Comparison of ENCODE assay signal across 19 cellular contexts in genomic region chr18:22469061-22469689, GRCh38. TPM values are rescaled to one million over a fixed set of nuclear protein-coding genes. Genes with fewer than 3 reads are reported as not detected.
DNase-seq lines count a peak whose midpoint lies in the region; ATAC-seq and TF ChIP-seq lines count a peak whose summit lies in the region.
"Had no signal": no experiment of that assay in that cellular context is flagged by ENCODE, and none has a peak within 500 bp of the region (broad histone marks: within the 10 kb centered on the region; RNA-seq: fewer than 3 reads in every experiment).

No MANE protein-coding gene starts in this region.

- no peak for DNase-seq in HFFc6
- DNase-seq in amniotic epithelial cell (ENCODE audit: low read depth), result peak; percentile 71
- DNase-seq in fibroblast of pulmonary artery (ENCODE audit: low read depth), result peak; percentile 61
- no peak for DNase-seq in osteocyte (ENCODE audit: extremely low spot score, unreplicated experiment)
- no peak for DNase-seq in 8988T
- no peak for DNase-seq in RKO (ENCODE audit: low spot score)
- no peak for DNase-seq in mucosa of descending colon
- no peak for DNase-seq in lower lobe of right lung
- DNase-seq: activated CD8-positive, alpha-beta memory T cell treated with anti-CD3 and anti-CD28 coated beads, Interleukin-2, amount 10 ng/mL, durations not matched to agents 7 days and 5 days; H9; left lung; NCI-H1417; NCI-H524 treated with DMSO at 0.1 percent for 48 hours; SHP77; stimulated activated CD4-positive, alpha-beta T cell treated with anti-CD3 and anti-CD28 coated beads, Interleukin-12 subunit alpha, Interleukin-12 subunit beta, amount 100 ng/mL, for 4 hours had no signal

- intact Hi-C loops in mucosa of descending colon (cut with DNase I, micrococcal nuclease) (no loop called here), lower lobe of right lung (cut with DNase I) (no loop called here)

- H3K4me1 Mint-ChIP-seq in HFFc6 (ENCODE audit: low read depth) (peaks cover 85% of the 10 kb centered on the region), osteocyte (ENCODE audit: unreplicated experiment) (peaks cover 70% of the 10 kb centered on the region)
- H3K4me1 Mint-ChIP-seq: B cell had no signal

- H3K36me3 ChIP-seq in mucosa of descending colon (ENCODE audit: low read depth) (no peaks in the 10 kb centered on the region), lower lobe of right lung (no peaks in the 10 kb centered on the region)
- H3K36me3 ChIP-seq: left lung had no signal

- no peaks in the 10 kb centered on the region for H3K9me3 ChIP-seq in mucosa of descending colon
- no peaks in the 10 kb centered on the region for H3K9me3 ChIP-seq in lower lobe of right lung
- H3K9me3 ChIP-seq: left lung had no signal

- no peaks in the 10 kb centered on the region; the same call in 1 of the 2 replicates for H3K27me3 Mint-ChIP-seq in HFFc6 (ENCODE audit: insufficient read depth)
- no peaks in the 10 kb centered on the region for H3K27me3 Mint-ChIP-seq in osteocyte (ENCODE audit: unreplicated experiment)
- H3K27me3 Mint-ChIP-seq: activated CD8-positive, alpha-beta memory T cell treated with anti-CD3 and anti-CD28 coated beads, Interleukin-2, amount 10 ng/mL, durations not matched to agents 7 days and 5 days had no signal

- no peak overlapping the region for H3K4me3 Mint-ChIP-seq in HFFc6
- no peak overlapping the region for H3K4me3 Mint-ChIP-seq in osteocyte (ENCODE audit: unreplicated experiment)
- H3K4me3 Mint-ChIP-seq: activated CD8-positive, alpha-beta memory T cell treated with anti-CD3 and anti-CD28 coated beads, Interleukin-2, amount 10 ng/mL, durations not matched to agents 7 days and 5 days; B cell; H9 had no signal

- peaks cover 10% of the 10 kb centered on the region for H3K9me3 Mint-ChIP-seq in HFFc6
- H3K9me3 Mint-ChIP-seq in osteocyte (ENCODE audit: unreplicated experiment), result peaks cover 4% of the 10 kb centered on the region

- H3K4me1 ChIP-seq in mucosa of descending colon (ENCODE audit: low read depth), result peaks cover 12% of the 10 kb centered on the region
- H3K4me1 ChIP-seq in lower lobe of right lung, result peaks cover 65% of the 10 kb centered on the region

- H3K4me3 ChIP-seq in fibroblast of pulmonary artery (replicated peaks; ENCODE audit: low read depth, low read length), result no peak overlapping the region
- no peak overlapping the region for H3K4me3 ChIP-seq in mucosa of descending colon
- no peak overlapping the region for H3K4me3 ChIP-seq in lower lobe of right lung
- H3K4me3 ChIP-seq: left lung had no signal

- no peak for TF ChIP-seq CTCF in HFFc6 (IDR thresholded peaks at IDR 0.05)
- no peak for TF ChIP-seq CTCF in fibroblast of pulmonary artery (IDR thresholded peaks at IDR 0.05; ENCODE audit: low read length, missing control alignments)
- no peak for TF ChIP-seq CTCF in osteocyte (IDR thresholded peaks at IDR 0.05)
- TF ChIP-seq CTCF in mucosa of descending colon (IDR thresholded peaks at IDR 0.05), result no peak
- TF ChIP-seq CTCF in lower lobe of right lung (IDR thresholded peaks at IDR 0.05), result no peak

- H3K27ac Mint-ChIP-seq in HFFc6 (peak overlapping the region; percentile 90), osteocyte (ENCODE audit: unreplicated experiment) (peak overlapping the region; percentile 97)
- H3K27ac Mint-ChIP-seq: activated CD8-positive, alpha-beta memory T cell treated with anti-CD3 and anti-CD28 coated beads, Interleukin-2, amount 10 ng/mL, durations not matched to agents 7 days and 5 days; activated naive CD4-positive, alpha-beta T cell treated with anti-CD3 and anti-CD28 coated beads, Interleukin-2, amount 50 U/mL, for 72 hours; B cell had no signal

- peaks cover 10% of the 10 kb centered on the region for H3K36me3 Mint-ChIP-seq in HFFc6 (ENCODE audit: low read depth)
- no peaks in the 10 kb centered on the region for H3K36me3 Mint-ChIP-seq in osteocyte (ENCODE audit: unreplicated experiment)
- H3K36me3 Mint-ChIP-seq: activated CD8-positive, alpha-beta memory T cell treated with anti-CD3 and anti-CD28 coated beads, Interleukin-2, amount 10 ng/mL, durations not matched to agents 7 days and 5 days; activated naive CD4-positive, alpha-beta T cell treated with anti-CD3 and anti-CD28 coated beads, Interleukin-2, amount 50 U/mL, for 72 hours had no signal

- ATAC-seq in mucosa of descending colon (no peak), lower lobe of right lung (no peak)
- ATAC-seq: activated CD8-positive, alpha-beta memory T cell treated with anti-CD3 and anti-CD28 coated beads, Interleukin-2, amount 10 ng/mL, durations not matched to agents 7 days and 5 days; activated naive CD4-positive, alpha-beta T cell treated with anti-CD3 and anti-CD28 coated beads, Interleukin-2, amount 50 U/mL, for 72 hours; HepG2; left lung had no signal

- no peak overlapping the region for H3K27ac ChIP-seq in lower lobe of right lung

- H3K27me3 ChIP-seq in lower lobe of right lung (ENCODE audit: low read depth), result no peaks in the 10 kb centered on the region
- H3K27me3 ChIP-seq: left lung had no signal

RNA-seq across cellular contexts. Expression of gene CTAGE1, which starts 51.5 kb away (rescaled TPM):
- total RNA-seq in HFFc6 (2021; fragmentation: NEBNext Ultra II Directional; extraction: Animal tissue kit (Norgen Biotek cat#: 25700)), result under 1 TPM; 0.11 to 0.30 (median 0.12) TPM
- total RNA-seq in osteocyte (not detected in 2 replicates), mucosa of descending colon (not detected), lower lobe of right lung (not detected)
- total RNA-seq: activated CD8-positive, alpha-beta memory T cell treated with anti-CD3 and anti-CD28 coated beads, Interleukin-2, amount 10 ng/mL, durations not matched to agents 7 days and 5 days; activated naive CD4-positive, alpha-beta T cell treated with anti-CD3 and anti-CD28 coated beads, Interleukin-2, amount 50 U/mL, for 72 hours; B cell; H9; left lung; subcutaneous adipose tissue had no signal

Comparison
In these comparisons a context has a peak if more than half of its experiments do, and no peak if none do; other contexts are left out.
1. DNase-seq: peak in amniotic epithelial cell (single experiment) and fibroblast of pulmonary artery (single experiment); none in HFFc6 (single experiment), osteocyte (single experiment), 8988T (single experiment), RKO (single experiment), mucosa of descending colon (0 of 3) and lower lobe of right lung (single experiment).